ENCODE assay signal across 14 cellular contexts in genomic region chr11:123371506-123372297, GRCh38.
"Had no signal": no experiment of that assay in that cellular context is flagged by ENCODE, and none has a peak within 500 bp of the region (broad histone marks: within the 10 kb centered on the region; RNA-seq: fewer than 3 reads in every experiment).

No MANE protein-coding gene starts in this region.

- H3K27ac ChIP-seq: gastroesophageal sphincter, stomach, thoracic aorta had no signal

- H3K27me3 ChIP-seq: gastroesophageal sphincter had no signal

- DNase-seq: activated CD4-positive, alpha-beta T cell treated with anti-CD3 and anti-CD28 coated beads for 1 hour; activated CD4-positive, alpha-beta T cell treated with anti-CD3 and anti-CD28 coated beads, Interleukin-2, amount 50 U/mL, for 48 hours; activated CD8-positive, alpha-beta memory T cell treated with anti-CD3 and anti-CD28 coated beads, Interleukin-2, amount 10 ng/mL, durations not matched to agents 7 days and 5 days; activated effector memory CD4-positive, alpha-beta T cell treated with Interleukin-2 at 50 U/mL for 16 hours; activated T-cell treated with anti-CD3 and anti-CD28 coated beads, Interleukin-2, amount 50 U/mL, for 24 hours; effector memory CD8-positive, alpha-beta T cell; kidney; stimulated activated CD4-positive, alpha-beta T cell treated with anti-CD3 and anti-CD28 coated beads, Interleukin-4, amount 100 ng/mL, for 1 hour; stimulated activated CD8-positive, alpha-beta memory T cell treated with anti-CD3 and anti-CD28 coated beads, Interleukin-4, amount 100 ng/mL, for 48 hours; stomach had no signal

- H3K9me3 Mint-ChIP-seq: activated naive CD4-positive, alpha-beta T cell treated with anti-CD3 and anti-CD28 coated beads, Interleukin-2, amount 50 U/mL, for 24 hours; activated T-cell treated with anti-CD3 and anti-CD28 coated beads, Interleukin-2, amount 50 U/mL, for 24 hours; central memory CD8-positive, alpha-beta T cell; effector memory CD8-positive, alpha-beta T cell had no signal

- H3K27me3 Mint-ChIP-seq: activated CD8-positive, alpha-beta memory T cell treated with anti-CD3 and anti-CD28 coated beads, Interleukin-2, amount 10 ng/mL, durations not matched to agents 7 days and 5 days had no signal

- H3K9me3 ChIP-seq: gastroesophageal sphincter, stomach, thoracic aorta had no signal

- H3K36me3 ChIP-seq: gastroesophageal sphincter, stomach, thoracic aorta had no signal

- H3K4me3 Mint-ChIP-seq: activated CD8-positive, alpha-beta memory T cell treated with anti-CD3 and anti-CD28 coated beads, Interleukin-2, amount 10 ng/mL, durations not matched to agents 7 days and 5 days; activated naive CD4-positive, alpha-beta T cell treated with anti-CD3 and anti-CD28 coated beads, Interleukin-2, amount 50 U/mL, for 24 hours; activated T-cell treated with anti-CD3 and anti-CD28 coated beads, Interleukin-2, amount 50 U/mL, for 24 hours; central memory CD8-positive, alpha-beta T cell; effector memory CD8-positive, alpha-beta T cell had no signal

- H3K4me1 ChIP-seq: stomach had no signal

- H3K4me1 Mint-ChIP-seq: activated naive CD4-positive, alpha-beta T cell treated with anti-CD3 and anti-CD28 coated beads, Interleukin-2, amount 50 U/mL, for 24 hours; central memory CD8-positive, alpha-beta T cell had no signal

- H3K36me3 Mint-ChIP-seq: activated naive CD4-positive, alpha-beta T cell treated with anti-CD3 and anti-CD28 coated beads, Interleukin-2, amount 50 U/mL, for 24 hours had no signal

- H3K27ac Mint-ChIP-seq: activated CD8-positive, alpha-beta memory T cell treated with anti-CD3 and anti-CD28 coated beads, Interleukin-2, amount 10 ng/mL, durations not matched to agents 7 days and 5 days; activated naive CD4-positive, alpha-beta T cell treated with anti-CD3 and anti-CD28 coated beads, Interleukin-2, amount 50 U/mL, for 24 hours; activated T-cell treated with anti-CD3 and anti-CD28 coated beads, Interleukin-2, amount 50 U/mL, for 24 hours; effector memory CD8-positive, alpha-beta T cell had no signal

- H3K4me3 ChIP-seq: gastroesophageal sphincter, stomach, thoracic aorta had no signal
